Comparison of ENCODE assay signal across 8 cellular contexts in genomic region chr12:69534389-69534822, GRCh38. TPM values are rescaled to one million over a fixed set of nuclear protein-coding genes. Genes with fewer than 3 reads are reported as not detected.
A peak's percentile ranks its signal among the peaks of the same experiment; 100 is the strongest.
DNase-seq lines count a peak whose midpoint lies in the region; ATAC-seq and TF ChIP-seq lines count a peak whose summit lies in the region.

No MANE protein-coding gene starts in this region.

- H3K4me1 ChIP-seq in GM23338 (ENCODE audit: insufficient read depth) (0 out of 2 replicates have a peak, but pooled peaks cover 12% of the 10 kb centered on the region), adrenal gland (replicated peaks in 1 of 2) (peaks cover 7 to 12% of the 10 kb centered on the region in 2 donors), heart left ventricle (peaks cover 0 to 22% (median 17%) of the 10 kb centered on the region in 12 donors), trophoblast cell (ENCODE audit: control insufficient read depth in 1 of 2, insufficient read depth in 2 of 2, low read length in 2 of 2) (peaks cover 0 to under 1% of the 10 kb centered on the region in 2 experiments)

- H3K9me3 Mint-ChIP-seq in GM23338: no peaks in the 10 kb centered on the region

- TF ChIP-seq POLR2A in adrenal gland (IDR thresholded peaks at IDR 0.05) (no peak), heart left ventricle (IDR thresholded peaks at IDR 0.05) (no peak)

- no peak overlapping the region for H3K4ac ChIP-seq in trophoblast cell (ENCODE audit: low read depth, low read length)

- H3K36me3 Mint-ChIP-seq in GM23338 (ENCODE audit: low read depth): peaks cover 11% of the 10 kb centered on the region

- no peaks in the 10 kb centered on the region for H3K9me2 ChIP-seq in GM23338 (ENCODE audit: insufficient read depth)

- no peak overlapping the region for H3K4me2 ChIP-seq in GM23338
- peak overlapping the region; percentile 53 for H3K4me2 ChIP-seq in trophoblast cell (ENCODE audit: low read length)

- H3K9me3 ChIP-seq in adrenal gland (replicated peaks in 1 of 3) (no peaks in the 10 kb centered on the region), heart left ventricle (no peaks in the 10 kb centered on the region), trophoblast cell (ENCODE audit: insufficient read depth, low read depth, low read length) (no peaks in the 10 kb centered on the region)

- H3K79me1 ChIP-seq in trophoblast cell (ENCODE audit: low read length): peaks cover 1% of the 10 kb centered on the region

- DNase-seq in GM12865 (ENCODE audit: low read depth) (peak; percentile 57), GM23338 (ENCODE audit: low spot score) (peak; percentile 96), M059J (ENCODE audit: low read depth) (peak; percentile 98), adrenal gland (peak; percentile 31 to 82 (median 67)), heart left ventricle (peak in 4 of 5 donors; percentile 46 to 73 (median 54)), trophoblast cell (peak; percentile 92 to 97), OCI-M2 (lab: John Stamatoyannopoulos, UW; ENCODE audit: unreplicated experiment) (no peak)

- H2BK12ac ChIP-seq in trophoblast cell (ENCODE audit: low read length): no peak overlapping the region

- peak overlapping the region; percentile 98 for H3K27ac Mint-ChIP-seq in GM23338

- intact Hi-C loops in adrenal gland (cut with DNase I): loop anchor here in 1 of 2 donors (5.0 kb wide), 1 partner anchor 62 kb away; the partner anchor contains the start of gene FRS2
- intact Hi-C loops in heart left ventricle (cut with DNase I): loop anchor here in 1 of 10 donors (10.0 kb wide), 1 partner anchor 60 kb away; the partner anchor contains the start of gene FRS2

- no peak overlapping the region for H3K18ac ChIP-seq in trophoblast cell (ENCODE audit: low read length)

- ATAC-seq in GM23338 (peak; percentile 99), heart left ventricle (peak; percentile 84 to 99 (median 98)), GM19324 (IDR thresholded peaks at IDR 0.05; ENCODE audit: low FRiP score, unreplicated experiment) (no peak)

- no peak overlapping the region for H2BK120ac ChIP-seq in trophoblast cell (ENCODE audit: insufficient read depth, low read length, poor library complexity)

- no peak overlapping the region for H2AK5ac ChIP-seq in trophoblast cell (ENCODE audit: low read length)

- no peak overlapping the region for H2BK5ac ChIP-seq in trophoblast cell (ENCODE audit: low read depth, low read length, poor library complexity)

- no peaks in the 10 kb centered on the region for H3K27me3 Mint-ChIP-seq in GM23338 (ENCODE audit: insufficient read depth, low read depth, poor library complexity)

- H3K79me2 ChIP-seq in GM23338 (replicated peaks; ENCODE audit: insufficient read depth): peaks cover 37% of the 10 kb centered on the region
- peaks cover 10% of the 10 kb centered on the region for H3K79me2 ChIP-seq in trophoblast cell (ENCODE audit: control insufficient read depth, insufficient read depth, low read length, poor library complexity)

- no peak overlapping the region for H4K8ac ChIP-seq in trophoblast cell (ENCODE audit: low read depth, low read length)

- TF ChIP-seq CTCF in GM12865 (IDR thresholded peaks at IDR 0.05; ENCODE audit: insufficient read depth, low read depth, low read length, missing control alignments): no peak
- no peak for TF ChIP-seq CTCF in GM23338 (conservative IDR thresholded peaks at IDR 0.05; ENCODE audit: low read depth in 2 of 2)
- no peak for TF ChIP-seq CTCF in adrenal gland (IDR thresholded peaks at IDR 0.05)
- TF ChIP-seq CTCF in heart left ventricle (IDR thresholded peaks at IDR 0.05): no peak

- no peak overlapping the region for H4K12ac ChIP-seq in trophoblast cell (ENCODE audit: low read depth, low read length)

- H3K27ac ChIP-seq in GM23338 (ENCODE audit: low read depth): peak overlapping the region; percentile 33
- H3K27ac ChIP-seq in adrenal gland: peak overlapping the region in 2 of 5 donors; percentile 66 to 73
- peak overlapping the region in 10 of 12 donors; percentile 5 to 74 (median 42) for H3K27ac ChIP-seq in heart left ventricle
- peak overlapping the region; percentile 43 for H3K27ac ChIP-seq in trophoblast cell (ENCODE audit: low read depth, low read length)

- H4K20me1 ChIP-seq in GM23338 (replicated peaks; ENCODE audit: insufficient read depth): no peaks in the 10 kb centered on the region

- H3K23ac ChIP-seq in trophoblast cell (ENCODE audit: low read length): no peak overlapping the region

- H3F3A ChIP-seq in GM23338 (replicated peaks; ENCODE audit: low read depth): no peaks in the 10 kb centered on the region

- H3K9ac ChIP-seq in trophoblast cell (ENCODE audit: low read length): no peak overlapping the region

- WGBS in adrenal gland, 4 donors: 34 to 43% (median 39%) methylated on average over 3 of the region's 3 CpGs
- 27 to 39% (median 30%) methylated on average over 3 of the region's 3 CpGs for WGBS in heart left ventricle, 4 donors
- WGBS in trophoblast cell (ENCODE audit: extremely low coverage, insufficient coverage, insufficient read length): no CpG with 5 or more reads among the region's 3 CpGs

- H3K4me3 ChIP-seq in GM12865 (ENCODE audit: low read depth, low read length): no peak overlapping the region
- no peak overlapping the region for H3K4me3 ChIP-seq in GM23338
- no peak overlapping the region for H3K4me3 ChIP-seq in adrenal gland
- no peak overlapping the region for H3K4me3 ChIP-seq in heart left ventricle
- no peak overlapping the region for H3K4me3 ChIP-seq in trophoblast cell (ENCODE audit: low read depth, low read length)

- H3K4me1 Mint-ChIP-seq in GM23338: peaks cover 18% of the 10 kb centered on the region

- H3K36me3 ChIP-seq in GM23338 (ENCODE audit: insufficient read depth): no peaks in the 10 kb centered on the region
- H3K36me3 ChIP-seq in adrenal gland (replicated peaks in 1 of 2): no peaks in the 10 kb centered on the region
- H3K36me3 ChIP-seq in heart left ventricle: peaks cover 0 to 25% (median 7%) of the 10 kb centered on the region in 9 donors
- H3K36me3 ChIP-seq in trophoblast cell (ENCODE audit: control insufficient read depth in 1 of 2, insufficient read depth in 2 of 2, low read length in 2 of 2): peaks cover 0 to 3% of the 10 kb centered on the region in 2 experiments

- H3K27me3 ChIP-seq in GM23338 (ENCODE audit: insufficient read depth): no peaks in the 10 kb centered on the region
- H3K27me3 ChIP-seq in adrenal gland: no peaks in the 10 kb centered on the region
- no peaks in the 10 kb centered on the region for H3K27me3 ChIP-seq in heart left ventricle
- no peaks in the 10 kb centered on the region for H3K27me3 ChIP-seq in trophoblast cell (ENCODE audit: insufficient read depth, low read length)

- peak overlapping the region; percentile 38; the same call in 1 of the 3 replicates for H3K4me3 Mint-ChIP-seq in GM23338

- no peak overlapping the region for H4K91ac ChIP-seq in trophoblast cell (ENCODE audit: low read depth, low read length)

- no peak overlapping the region for H2AFZ ChIP-seq in GM23338
- H2AFZ ChIP-seq in trophoblast cell (ENCODE audit: insufficient read depth, low read length, poor library complexity): no peak overlapping the region

- no peak overlapping the region for H3K14ac ChIP-seq in trophoblast cell (ENCODE audit: low read length)

TF ChIP-seq in GM23338, 12 proteins besides CTCF, POLR2A, EP300 and RAD21:
- TF ChIP-seq ETS1 (IDR thresholded peaks at IDR 0.05) (no peak), ZNF331 (CRISPR knock-in tag; IDR thresholded peaks at IDR 0.05; ENCODE audit: low read depth) (no peak), EZH2phosphoT487 (IDR thresholded peaks at IDR 0.05; ENCODE audit: unreplicated experiment) (no peak), CREB1 (CRISPR knock-in tag; IDR thresholded peaks at IDR 0.05; ENCODE audit: low read depth) (peak; percentile 44; the same call in 1 of the 2 replicates), EZH2 (IDR thresholded peaks at IDR 0.05; ENCODE audit: low read depth, unreplicated experiment) (no peak), STAT1 (IDR thresholded peaks at IDR 0.05; ENCODE audit: unreplicated experiment) (no peak), JUNB (IDR thresholded peaks at IDR 0.05; ENCODE audit: unreplicated experiment) (no peak)

RNA-seq across cellular contexts. Expression of gene CCT2, which starts 50.9 kb away (rescaled TPM):
- total RNA-seq in GM23338 (2014; rRNA removed; shearing (Covaris generic)): 389 and 434 TPM in 2 replicates
- polyA plus RNA-seq in GM23338 (2016; fragmentation: Nextera tagmentation; extraction: Ambion mirVana) (778 and 865 TPM in 2 replicates), adrenal gland (100 to 1,000 TPM in 2 of 3 donors, 10 to 100 TPM in 1; 83.5 to 233 (median 102) TPM), heart left ventricle (100 to 1,000 TPM in 1 of 2 donors, 10 to 100 TPM in 1; 59.7 to 342 TPM)
- total RNA-seq in M059J (2014; rRNA removed; shearing (Covaris generic)): 215 and 244 TPM in 2 replicates
- total RNA-seq in adrenal gland (100 to 1,000 TPM in 7 of 8 donors, 10 to 100 TPM in 1; 88.2 to 196 (median 119) TPM), heart left ventricle (100 to 1,000 TPM in 4 of 9 donors, 10 to 100 TPM in 5; 63.2 to 168 (median 93.3) TPM)
- polyA plus RNA-seq in trophoblast cell (2013): 301 and 316 TPM in 2 replicates
